15 cellular contexts compared by ENCODE assay signal in the genomic region with DNA sequence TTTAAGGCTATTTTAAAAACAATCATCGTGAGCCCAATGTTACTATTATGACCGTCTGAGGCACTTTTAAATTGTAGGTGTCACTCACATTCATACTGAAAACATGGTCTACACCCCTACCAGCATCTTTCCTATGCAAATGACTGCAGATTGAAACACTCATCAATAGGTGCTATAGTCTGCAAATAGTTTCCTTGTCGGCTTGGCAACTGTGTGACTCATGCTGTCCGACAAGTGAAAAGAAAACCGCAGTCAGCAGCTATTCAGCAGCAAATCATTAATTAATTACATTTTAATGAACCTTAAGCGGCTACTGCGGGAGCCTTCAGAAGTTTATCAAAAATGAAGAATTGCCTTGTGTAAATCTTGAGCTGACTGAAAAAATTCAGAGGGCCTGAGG.
A peak's percentile ranks its signal among the peaks of the same experiment; 100 is the strongest.
DNase-seq lines count a peak whose midpoint lies in the region; ATAC-seq, FAIRE-seq and TF ChIP-seq lines count a peak whose summit lies in the region.
"Had no signal": no experiment of that assay in that cellular context is flagged by ENCODE, and none has a peak within 500 bp of the region (broad histone marks: within the 10 kb centered on the region; RNA-seq: fewer than 3 reads in every experiment).

No MANE protein-coding gene starts in this region.

- H3K4me1 ChIP-seq in NT2/D1 (ENCODE audit: insufficient read depth, insufficient read length), result no peaks in the 10 kb centered on the region
- peaks cover 0 to 13% (median 5%) of the 10 kb centered on the region in 4 experiments; a peak in 4 of 7 replicates for H3K4me1 ChIP-seq in H1 (replicated peaks in 1 of 4; ENCODE audit: control insufficient read depth in 3 of 4, insufficient read depth in 4 of 4, low read length in 3 of 4)

- no peaks in the 10 kb centered on the region for H3K79me2 ChIP-seq in H1 (ENCODE audit: control insufficient read depth in 1 of 2, insufficient read depth in 2 of 2, low read length in 2 of 2)

- H2BK5ac ChIP-seq in H1 (ENCODE audit: low read depth, low read length), result no peak overlapping the region

- intact Hi-C loops in CD14-positive monocyte (cut with micrococcal nuclease), result no loop called here

- no peak overlapping the region for H3K27ac ChIP-seq in H1 (ENCODE audit: low read depth, low read length)

- ATAC-seq in natural killer cell treated with Interleukin-12 subunit alpha and Interleukin-12 subunit beta and Interleukin-15 and Interleukin-18, amount 100 ng/mL, for 72 hours, result no peak
- ATAC-seq: stimulated activated naive CD8-positive, alpha-beta T cell treated with anti-CD3 and anti-CD28 coated beads, Interleukin-15, Interleukin-2, amounts not matched to agents 100 U/mL and 50 U/mL, for 24 hours had no signal

- H3K27ac Mint-ChIP-seq in natural killer cell treated with Interleukin-12 subunit alpha and Interleukin-12 subunit beta and Interleukin-15 and Interleukin-18, amount 100 ng/mL, for 72 hours, result no peak overlapping the region
- no peak overlapping the region for H3K27ac Mint-ChIP-seq in CD14-positive monocyte
- H3K27ac Mint-ChIP-seq: activated naive CD8-positive, alpha-beta T cell had no signal

- H3K9me3 Mint-ChIP-seq in natural killer cell treated with Interleukin-12 subunit alpha and Interleukin-12 subunit beta and Interleukin-15 and Interleukin-18, amount 100 ng/mL, for 72 hours, result peaks cover 5% of the 10 kb centered on the region
- H3K9me3 Mint-ChIP-seq in CD14-positive monocyte, result no peaks in the 10 kb centered on the region

- H3K4me2 ChIP-seq in H1 (ENCODE audit: insufficient read depth in 1 of 2, low read depth in 2 of 2, low read length in 2 of 2), result peak overlapping the region; percentile 41 to 53

- H3K27me3 Mint-ChIP-seq in natural killer cell treated with Interleukin-12 subunit alpha and Interleukin-12 subunit beta and Interleukin-15 and Interleukin-18, amount 100 ng/mL, for 72 hours, result no peaks in the 10 kb centered on the region
- no peaks in the 10 kb centered on the region for H3K27me3 Mint-ChIP-seq in CD14-positive monocyte (ENCODE audit: low read depth in 3 of 3)
- H3K27me3 Mint-ChIP-seq: activated naive CD8-positive, alpha-beta T cell had no signal

- no peaks in the 10 kb centered on the region for H4K20me1 ChIP-seq in H1 (replicated peaks in 1 of 2; ENCODE audit: control insufficient read depth in 1 of 2, insufficient read depth in 2 of 2, low read length in 2 of 2)

- no peak for TF ChIP-seq EP300 in H1 (IDR thresholded peaks at IDR 0.05; ENCODE audit: borderline replicate concordance in 1 of 2, low read depth in 2 of 2, low read length in 2 of 2)

- H3K4me3 Mint-ChIP-seq in natural killer cell treated with Interleukin-12 subunit alpha and Interleukin-12 subunit beta and Interleukin-15 and Interleukin-18, amount 100 ng/mL, for 72 hours, result no peak overlapping the region
- H3K4me3 Mint-ChIP-seq in CD14-positive monocyte, result no peak overlapping the region
- H3K4me3 Mint-ChIP-seq: activated naive CD8-positive, alpha-beta T cell had no signal

- no peak overlapping the region for H2BK20ac ChIP-seq in H1 (ENCODE audit: low read length)

- POLR2A ChIA-PET in H1 (lab: Charles Lee; ENCODE audit: partially characterized antibody), result interaction anchor here (1.1 to 1.7 kb wide), 3 partner anchors 66 to 136 kb away, joined by 3 to 6 read pairs (median 3); a partner anchor contains a TSS

- no peak overlapping the region for H2AFZ ChIP-seq in H1 (ENCODE audit: low read length)

- in situ Hi-C loops in G401 (cut with HindIII; ENCODE audit: low sequenced_read_pairs), result no loop called here

- H3K4me3 ChIP-seq in NT2/D1 (ENCODE audit: insufficient read length, low read depth), result no peak overlapping the region
- H3K4me3 ChIP-seq in H1 (ENCODE audit: extremely low read depth in 1 of 4, insufficient read depth in 2 of 4, low read depth in 3 of 4, low read length in 4 of 4), result peak overlapping the region in 1 of 4 experiments; percentile 8; a peak in 1 of 8 replicates

- no peak overlapping the region for H2BK15ac ChIP-seq in H1 (ENCODE audit: low read length)

- H3K9ac ChIP-seq in NT2/D1 (ENCODE audit: insufficient read length, low read depth) (no peak overlapping the region), H1 (replicated peaks in 1 of 4; ENCODE audit: extremely low read depth in 1 of 4, low read depth in 3 of 4, low read length in 3 of 4) (no peak overlapping the region)

- H3K36me3 ChIP-seq in NT2/D1 (ENCODE audit: insufficient read depth, insufficient read length, low read length), result no peaks in the 10 kb centered on the region
- no peaks in the 10 kb centered on the region for H3K36me3 ChIP-seq in H1 (ENCODE audit: control insufficient read depth in 2 of 4, insufficient read depth in 4 of 4, low read length in 3 of 4)

- no peak overlapping the region for H4K8ac ChIP-seq in H1 (ENCODE audit: extremely low read depth, insufficient read depth, low read length)

- no peaks in the 10 kb centered on the region for H3K36me3 Mint-ChIP-seq in natural killer cell treated with Interleukin-12 subunit alpha and Interleukin-12 subunit beta and Interleukin-15 and Interleukin-18, amount 100 ng/mL, for 72 hours
- H3K36me3 Mint-ChIP-seq in CD14-positive monocyte, result no peaks in the 10 kb centered on the region
- H3K36me3 Mint-ChIP-seq: activated naive CD8-positive, alpha-beta T cell had no signal

- no peaks in the 10 kb centered on the region for H3K23me2 ChIP-seq in H1 (ENCODE audit: low read depth, low read length)

- no peak for TF ChIP-seq POLR2A in H1 (IDR thresholded peaks at IDR 0.05; ENCODE audit: control extremely low read depth in 1 of 2, low read depth in 2 of 2, low read length in 2 of 2)

- no peaks in the 10 kb centered on the region for H3K9me3 ChIP-seq in NT2/D1 (ENCODE audit: insufficient read depth, low read length)
- H3K9me3 ChIP-seq in H1 (ENCODE audit: insufficient read depth in 2 of 2, low read depth in 1 of 2, low read length in 1 of 2), result no peaks in the 10 kb centered on the region

- no peak overlapping the region for H4K91ac ChIP-seq in H1 (replicated peaks; ENCODE audit: insufficient read length, low read length)

- H3K56ac ChIP-seq in H1 (replicated peaks; ENCODE audit: insufficient read length, low read depth, low read length), result no peak overlapping the region

- no peaks in the 10 kb centered on the region for H3K27me3 ChIP-seq in NT2/D1 (ENCODE audit: insufficient read depth, insufficient read length)
- no peaks in the 10 kb centered on the region for H3K27me3 ChIP-seq in H1 (replicated peaks in 1 of 4; ENCODE audit: control insufficient read depth in 3 of 4, extremely low read depth in 1 of 4, insufficient read depth in 3 of 4, low read length in 3 of 4)

- FAIRE-seq in H1 (lab: Jason Lieb, UNC), result peak; percentile 24

- H3K14ac ChIP-seq in H1 (ENCODE audit: insufficient read length), result no peak overlapping the region

- DNase-seq in G401 (ENCODE audit: low spot score) (peak; percentile 12), NT2/D1 (ENCODE audit: low read depth, low spot score) (peak; percentile 56), H1 (ENCODE audit: low read depth in 1 of 2, low spot score in 2 of 2) (no peak), mucosa of gallbladder (ENCODE audit: low spot score) (peak; percentile 28), cerebellum (ENCODE audit: low spot score) (no peak), NCI-H446 treated with DMSO at 0.1 percent for 48 hours (lab: John Stamatoyannopoulos, UW) (no peak), CD14-positive monocyte (ENCODE audit: low spot score) (no peak)
- DNase-seq in natural killer cell treated with Interleukin-12 subunit alpha and Interleukin-12 subunit beta and Interleukin-15 and Interleukin-18, amount 100 ng/mL, for 72 hours (ENCODE audit: low spot score), result no peak
- DNase-seq: cortex of kidney; KBM-7; NCI-H1694; NCI-H774; SHP77; stimulated activated naive CD8-positive, alpha-beta T cell treated with anti-CD3 and anti-CD28 coated beads, Interleukin-15, Interleukin-2, amounts not matched to agents 100 U/mL and 50 U/mL, for 24 hours had no signal

- 15% methylated on average over 7 of the region's 7 CpGs; no CpG with 5 or more reads in 1 of the 2 experiments for WGBS in H1 (ENCODE audit: extremely low coverage in 1 of 2, insufficient coverage in 1 of 2, insufficient read length in 1 of 2, insufficient replicate concordance in 2 of 2, low coverage in 1 of 2, low lambda C conversion rate in 2 of 2, missing lambda C conversion rate in 1 of 2), 2 experiments

- TF ChIP-seq RAD21 in H1 (IDR thresholded peaks at IDR 0.05 in 1 of 2, conservative IDR thresholded peaks at IDR 0.05 in 1 of 2; ENCODE audit: low read depth in 2 of 2, low read length in 2 of 2), result no peak

- H3K18ac ChIP-seq in H1 (ENCODE audit: extremely low read depth, low read length), result no peak overlapping the region

- no peaks in the 10 kb centered on the region for H3K4me1 Mint-ChIP-seq in natural killer cell treated with Interleukin-12 subunit alpha and Interleukin-12 subunit beta and Interleukin-15 and Interleukin-18, amount 100 ng/mL, for 72 hours (ENCODE audit: low read depth in 2 of 2)
- H3K4me1 Mint-ChIP-seq in CD14-positive monocyte, result no peaks in the 10 kb centered on the region

- H3K4ac ChIP-seq in H1 (replicated peaks; ENCODE audit: insufficient read length, low read depth, low read length), result no peak overlapping the region

- CTCF ChIA-PET in H1 (lab: Charles Lee; ENCODE audit: partially characterized antibody), result interaction anchor here (1.0 to 2.3 kb wide), 2 partner anchors 10 to 877 kb away, joined by 4 to 20 read pairs; no protein-coding TSS in a partner anchor

- no peak overlapping the region for H2BK120ac ChIP-seq in H1 (replicated peaks; ENCODE audit: low read depth, low read length)

- H2BK12ac ChIP-seq in H1 (ENCODE audit: low read depth, low read length), result no peak overlapping the region

- H3K79me1 ChIP-seq in H1 (ENCODE audit: low read depth, low read length), result no peaks in the 10 kb centered on the region

- H4K5ac ChIP-seq in H1 (ENCODE audit: insufficient read length, low read depth, low read length), result peak overlapping the region; percentile 12

- H3K23ac ChIP-seq in H1 (ENCODE audit: insufficient read length), result no peak overlapping the region

- no peak overlapping the region for H2AK5ac ChIP-seq in H1 (ENCODE audit: low read depth, low read length)

- TF ChIP-seq CTCF in H1 (IDR thresholded peaks at IDR 0.05; ENCODE audit: control extremely low read depth in 1 of 3, insufficient read depth in 1 of 3, low read depth in 1 of 3, low read length in 3 of 3) (no peak), CD14-positive monocyte (IDR thresholded peaks at IDR 0.05) (no peak)

TF ChIP-seq in H1, 55 proteins besides CTCF, POLR2A, EP300 and RAD21:
- TF ChIP-seq JUND (IDR thresholded peaks at IDR 0.05; ENCODE audit: low read length), result peak; percentile 89
- TF ChIP-seq MAFK (IDR thresholded peaks at IDR 0.05; ENCODE audit: low read depth, low read length), result peak; percentile 31; the same call in 1 of the 2 replicates
- no peak for TF ChIP-seq ZNF274 (IDR thresholded peaks at IDR 0.05; ENCODE audit: borderline replicate concordance, extremely low read depth, low read length)

Comparison
In these comparisons a context has a peak if more than half of its experiments do, and no peak if none do; other contexts are left out.
1. DNase-seq: peak in G401 (single experiment), NT2/D1 (single experiment) and mucosa of gallbladder (single experiment); none in H1 (0 of 2), natural killer cell treated with Interleukin-12 subunit alpha and Interleukin-12 subunit beta and Interleukin-15 and Interleukin-18, amount 100 ng/mL, for 72 hours (single experiment), cerebellum (single experiment), NCI-H446 treated with DMSO at 0.1 percent for 48 hours (single experiment) and CD14-positive monocyte (single experiment).